Comparison of ENCODE assay signal across 14 cellular contexts in the genomic region with DNA sequence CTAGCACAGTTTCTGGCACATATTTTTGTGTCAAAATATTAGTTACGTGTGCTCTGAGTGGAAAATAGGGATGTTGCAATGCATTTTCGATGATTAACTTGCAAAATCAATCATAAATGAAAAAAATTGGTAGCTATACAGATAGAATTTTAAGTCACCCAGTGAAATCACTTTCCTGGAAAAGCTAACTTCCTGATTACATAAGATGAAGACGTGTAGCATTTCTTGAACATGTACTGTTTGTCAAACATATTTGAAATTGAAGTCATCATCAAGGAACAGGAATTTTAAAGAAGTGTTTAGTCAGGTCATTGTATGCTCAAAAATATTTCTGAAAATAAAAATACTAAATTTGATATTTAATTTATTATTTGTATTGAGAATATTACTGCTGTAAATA.
"Had no signal": no experiment of that assay in that cellular context is flagged by ENCODE, and none has a peak within 500 bp of the region (broad histone marks: within the 10 kb centered on the region; RNA-seq: fewer than 3 reads in every experiment).

No MANE protein-coding gene starts in this region.

- H3K27ac Mint-ChIP-seq: activated naive CD8-positive, alpha-beta T cell; activated T-cell treated with anti-CD3 and anti-CD28 coated beads, Interleukin-2, amount 50 U/mL, for 24 hours; nephron progenitor cell had no signal

- DNase-seq: activated gamma-delta T cell; activated T-cell treated with anti-CD3 and anti-CD28 coated beads, Interleukin-2, amount 50 U/mL, for 24 hours; effector CD4-positive, alpha-beta T cell; left lung; mesendoderm; nephron progenitor cell; sigmoid colon; stimulated activated CD4-positive, alpha-beta T cell treated with anti-CD3 and anti-CD28 coated beads, Interleukin-2, amount 100 ng/mL, for 48 hours; stimulated activated naive CD4-positive, alpha-beta T cell treated with Interleukin-2 at 50 U/mL for 16 hours; SW 1271; trophoblast cell had no signal

- FAIRE-seq: astrocyte had no signal

- H3K36me3 Mint-ChIP-seq: activated naive CD8-positive, alpha-beta T cell had no signal

- H3K27me3 Mint-ChIP-seq: activated naive CD8-positive, alpha-beta T cell; activated T-cell treated with anti-CD3 and anti-CD28 coated beads, Interleukin-2, amount 50 U/mL, for 24 hours had no signal

- H3K4me3 ChIP-seq: coronary artery, left lung had no signal

- H3K4me1 Mint-ChIP-seq: nephron progenitor cell had no signal

- H3K9me3 Mint-ChIP-seq: activated T-cell treated with anti-CD3 and anti-CD28 coated beads, Interleukin-2, amount 50 U/mL, for 24 hours; nephron progenitor cell had no signal

- H3K4me3 Mint-ChIP-seq: activated naive CD8-positive, alpha-beta T cell; activated T-cell treated with anti-CD3 and anti-CD28 coated beads, Interleukin-2, amount 50 U/mL, for 24 hours; nephron progenitor cell had no signal
